ENCODE assay signal across 18 cellular contexts in the genomic region with DNA sequence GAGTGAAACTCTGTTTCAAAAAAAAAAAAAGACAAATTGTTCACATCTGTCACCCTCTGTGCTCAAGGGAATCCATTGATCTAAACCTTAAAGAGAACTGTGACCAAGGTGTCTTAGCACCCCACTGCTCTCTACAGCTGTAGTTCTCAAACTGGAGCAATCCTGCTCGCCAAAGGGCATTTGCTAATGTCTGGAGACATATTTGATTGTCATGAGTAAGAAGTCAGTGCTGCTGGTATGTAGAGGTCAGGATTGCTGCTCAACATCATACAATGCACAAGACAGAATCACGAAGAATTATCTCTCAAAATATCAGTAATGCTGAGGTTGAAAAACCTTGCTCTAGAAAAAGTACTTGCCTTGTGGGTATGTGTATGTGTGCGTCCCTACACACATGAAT. TPM values are rescaled to one million over a fixed set of nuclear protein-coding genes. Genes with fewer than 3 reads are reported as not detected.
DNase-seq lines count a peak whose midpoint lies in the region; ATAC-seq and TF ChIP-seq lines count a peak whose summit lies in the region.
"Had no signal": no experiment of that assay in that cellular context is flagged by ENCODE, and none has a peak within 500 bp of the region (broad histone marks: within the 10 kb centered on the region; RNA-seq: fewer than 3 reads in every experiment).

No MANE protein-coding gene starts in this region.

- no peak overlapping the region for H4K8ac ChIP-seq in trophoblast cell (ENCODE audit: low read depth, low read length)

- no peak overlapping the region for H2AFZ ChIP-seq in trophoblast cell (ENCODE audit: insufficient read depth, low read length, poor library complexity)
- H2AFZ ChIP-seq: GM23248 had no signal

- no peaks in the 10 kb centered on the region for H3K79me2 ChIP-seq in trophoblast cell (ENCODE audit: control insufficient read depth, insufficient read depth, low read length, poor library complexity)

- no peak overlapping the region for H3K23ac ChIP-seq in trophoblast cell (ENCODE audit: low read length)

- H3K27ac ChIP-seq in heart left ventricle (peak overlapping the region in 11 of 12 donors; percentile 80 to 96 (median 90)), right atrium auricular region (peak overlapping the region; percentile 84 to 90), trophoblast cell (ENCODE audit: low read depth, low read length) (no peak overlapping the region)
- H3K27ac ChIP-seq: 22Rv1, BLaER1, C4-2B, GM23248 had no signal

- H3K79me1 ChIP-seq in trophoblast cell (ENCODE audit: low read length): peaks cover 7% of the 10 kb centered on the region

- intact Hi-C loops in heart left ventricle (cut with DNase I): loop anchor here in 3 of 10 donors (5.0 to 10.0 kb wide), 3 partner anchors 84 to 153 kb away; no protein-coding TSS in a partner anchor
- intact Hi-C loops in Right ventricle myocardium superior (cut with DNase I): loop anchor here (10.0 kb wide), 2 partner anchors 73 to 147 kb away; no protein-coding TSS in a partner anchor
- intact Hi-C loops in left cardiac atrium (cut with DNase I): loop anchor here in 1 of 2 donors (5.0 kb wide), 1 partner anchor 76 kb away; no protein-coding TSS in a partner anchor

- ATAC-seq in heart left ventricle (no peak), Right ventricle myocardium superior (ENCODE audit: poor library complexity) (no peak), left cardiac atrium (no peak), HG03280 (IDR thresholded peaks at IDR 0.05; ENCODE audit: unreplicated experiment) (no peak)
- ATAC-seq: CD8-positive, alpha-beta T cell had no signal

- H3K14ac ChIP-seq in trophoblast cell (ENCODE audit: low read length): no peak overlapping the region

- H3K4ac ChIP-seq in trophoblast cell (ENCODE audit: low read depth, low read length): no peak overlapping the region

- H3K4me1 ChIP-seq in heart left ventricle (peaks cover 9 to 83% (median 47%) of the 10 kb centered on the region in 12 donors), right atrium auricular region (peaks cover 0 to 96% of the 10 kb centered on the region in 2 donors), trophoblast cell (ENCODE audit: control insufficient read depth in 1 of 2, insufficient read depth in 2 of 2, low read length in 2 of 2) (peaks cover 15 to 28% of the 10 kb centered on the region in 2 experiments)

- H2BK5ac ChIP-seq in trophoblast cell (ENCODE audit: low read depth, low read length, poor library complexity): no peak overlapping the region

- no peak for TF ChIP-seq POLR2A in heart left ventricle (IDR thresholded peaks at IDR 0.05)

- H3K4me3 ChIP-seq in heart left ventricle (peak overlapping the region in 4 of 12 donors; percentile 9 to 85 (median 63)), right atrium auricular region (no peak overlapping the region), trophoblast cell (ENCODE audit: low read depth, low read length) (no peak overlapping the region)
- H3K4me3 ChIP-seq: BLaER1, GM23248 had no signal

- no peak overlapping the region for H3K9ac ChIP-seq in trophoblast cell (ENCODE audit: low read length)
- H3K9ac ChIP-seq: BLaER1, GM23248 had no signal

- H4K12ac ChIP-seq in trophoblast cell (ENCODE audit: low read depth, low read length): no peak overlapping the region

- TF ChIP-seq CTCF in heart left ventricle (IDR thresholded peaks at IDR 0.05) (no peak), right atrium auricular region (IDR thresholded peaks at IDR 0.05) (no peak)

- no peak overlapping the region for H2BK120ac ChIP-seq in trophoblast cell (ENCODE audit: insufficient read depth, low read length, poor library complexity)

- WGBS in heart left ventricle, 4 donors: 55 to 80% (median 58%) methylated on average over 3 of the region's 3 CpGs
- WGBS in trophoblast cell (ENCODE audit: extremely low coverage, insufficient coverage, insufficient read length): no CpG with 5 or more reads among the region's 3 CpGs

- peaks cover 0 to 20% (median 0%) of the 10 kb centered on the region in 9 donors for H3K27me3 ChIP-seq in heart left ventricle
- no peaks in the 10 kb centered on the region for H3K27me3 ChIP-seq in right atrium auricular region
- no peaks in the 10 kb centered on the region for H3K27me3 ChIP-seq in trophoblast cell (ENCODE audit: insufficient read depth, low read length)

- H2BK12ac ChIP-seq in trophoblast cell (ENCODE audit: low read length): no peak overlapping the region

- H3K36me3 ChIP-seq in heart left ventricle: peaks cover 0 to 18% (median 0%) of the 10 kb centered on the region in 9 donors
- peaks cover 8% of the 10 kb centered on the region for H3K36me3 ChIP-seq in right atrium auricular region
- H3K36me3 ChIP-seq in trophoblast cell (ENCODE audit: control insufficient read depth in 1 of 2, insufficient read depth in 2 of 2, low read length in 2 of 2): no peaks in the 10 kb centered on the region
- H3K36me3 ChIP-seq: BLaER1 had no signal

- no peak overlapping the region for H3K4me2 ChIP-seq in trophoblast cell (ENCODE audit: low read length)
- H3K4me2 ChIP-seq: BLaER1 had no signal

- no peak overlapping the region for H4K91ac ChIP-seq in trophoblast cell (ENCODE audit: low read depth, low read length)

- H3K18ac ChIP-seq in trophoblast cell (ENCODE audit: low read length): no peak overlapping the region

- peaks cover 0 to 8% (median 0%) of the 10 kb centered on the region in 12 donors for H3K9me3 ChIP-seq in heart left ventricle
- no peaks in the 10 kb centered on the region for H3K9me3 ChIP-seq in right atrium auricular region
- no peaks in the 10 kb centered on the region for H3K9me3 ChIP-seq in trophoblast cell (ENCODE audit: insufficient read depth, low read depth, low read length)
- H3K9me3 ChIP-seq: Caco-2 had no signal

- H2AK5ac ChIP-seq in trophoblast cell (ENCODE audit: low read length): no peak overlapping the region

- no peak for DNase-seq in heart left ventricle
- DNase-seq in Right ventricle myocardium superior: no peak
- DNase-seq in right atrium auricular region (ENCODE audit: low spot score): no peak
- no peak for DNase-seq in left cardiac atrium
- DNase-seq in trophoblast cell: peak; percentile 71 to 85
- DNase-seq in activated CD4-positive, alpha-beta T cell treated with anti-CD3 and anti-CD28 coated beads for 4 hours: no peak
- DNase-seq: Caco-2; CD4-positive, CD25-positive, alpha-beta regulatory T cell; CD8-positive, alpha-beta T cell; DMS153; DND-41; GM23248; H7; HCEC 1CT had no signal

RNA-seq across cellular contexts. Expression of a gene that starts 30.0 kb away (rescaled TPM):
- total RNA-seq in heart left ventricle (100 to 1,000 TPM; 491 to 713 (median 575) TPM), Right ventricle myocardium superior (772 TPM), right atrium auricular region (100 to 1,000 TPM; 359 to 404 TPM), left cardiac atrium (100 to 1,000 TPM; 292 to 305 TPM)
- polyA plus RNA-seq in heart left ventricle: 100 to 1,000 TPM; 242 to 276 TPM
- polyA plus RNA-seq in trophoblast cell (2013): 12.7 and 12.9 TPM in 2 replicates

Comparison
In these comparisons a context has a peak if more than half of its experiments do, and no peak if none do; other contexts are left out.
1. DNase-seq: peak in trophoblast cell (2 of 2); none in heart left ventricle (0 of 5), Right ventricle myocardium superior (single experiment), right atrium auricular region (single experiment), left cardiac atrium (single experiment) and activated CD4-positive, alpha-beta T cell treated with anti-CD3 and anti-CD28 coated beads for 4 hours (0 of 2).